In genomic region chr12:109356586-109356985, GRCh38 we compare ENCODE assay signal across 19 cellular contexts.
"Had no signal": no experiment of that assay in that cellular context is flagged by ENCODE, and none has a peak within 500 bp of the region (broad histone marks: within the 10 kb centered on the region; RNA-seq: fewer than 3 reads in every experiment).

No MANE protein-coding gene starts in this region.

- H3K9me3 ChIP-seq: heart left ventricle, ovary, right atrium auricular region had no signal

- H3K4me2 ChIP-seq: neural progenitor cell, smooth muscle cell had no signal

- H3K4me1 ChIP-seq: right atrium auricular region had no signal

- H3K36me3 ChIP-seq: heart left ventricle, neural progenitor cell, ovary, right atrium auricular region had no signal

- H3K9ac ChIP-seq: neural progenitor cell had no signal

- DNase-seq: dorsolateral prefrontal cortex; effector CD8-positive, alpha-beta T cell; heart left ventricle; hippocampal formation; left colon; left ventricle myocardium superior; mesenchymal stem cell; midbrain; nucleus accumbens; ovary; stimulated activated CD4-positive, alpha-beta T cell treated with anti-CD3 and anti-CD28 coated beads, Interleukin-2, amount 100 ng/mL, for 48 hours; stimulated activated naive CD4-positive, alpha-beta T cell treated with Interleukin-2 at 50 U/mL for 16 hours; trophoblast cell had no signal

- H2AFZ ChIP-seq: neural progenitor cell had no signal

- ATAC-seq: esophagus mucosa; left colon; natural killer cell treated with Interleukin-12 subunit alpha and Interleukin-12 subunit beta and Interleukin-15 and Interleukin-18, amount 100 ng/mL, for 72 hours had no signal

- H3K27me3 ChIP-seq: neural progenitor cell, ovary, right atrium auricular region had no signal

- H3K4me3 ChIP-seq: dorsolateral prefrontal cortex, heart left ventricle, lung, neural progenitor cell, ovary, right atrium auricular region, smooth muscle cell had no signal
